ENCODE assay signal across 9 cellular contexts in genomic region chr1:211648980-211649934, GRCh38. TPM values are rescaled to one million over a fixed set of nuclear protein-coding genes. Genes with fewer than 3 reads are reported as not detected.
DNase-seq lines count a peak whose midpoint lies in the region; ATAC-seq and TF ChIP-seq lines count a peak whose summit lies in the region.
"Had no signal": no experiment of that assay in that cellular context is flagged by ENCODE, and none has a peak within 500 bp of the region (broad histone marks: within the 10 kb centered on the region; RNA-seq: fewer than 3 reads in every experiment).

No MANE protein-coding gene starts in this region.

- WGBS in aorta, 2 donors, result 55 to 62% methylated on average over 9 of the region's 9 CpGs

- no peaks in the 10 kb centered on the region for H3K36me3 ChIP-seq in aorta (ENCODE audit: control insufficient read depth in 1 of 2, insufficient read depth in 2 of 2, low read length in 1 of 2)

- DNase-seq in Ammon's horn (ENCODE audit: low spot score), result peak; percentile 23
- peak; percentile 63 for DNase-seq in glomerular visceral epithelial cell (ENCODE audit: extremely low spot score)
- DNase-seq in aorta, result peak in 1 of 2 donors; percentile 85
- DNase-seq in NCI-H345 (lab: John Stamatoyannopoulos, UW), result no peak
- DNase-seq in SHP77 (lab: John Stamatoyannopoulos, UW), result no peak
- no peak for DNase-seq in stimulated activated CD4-positive, alpha-beta T cell treated with anti-CD3 and anti-CD28 coated beads, Interleukin-1b, Interleukin-23, amount 100 ng/mL, for 48 hours

- no peaks in the 10 kb centered on the region for H3K27me3 ChIP-seq in aorta (ENCODE audit: control insufficient read depth in 1 of 2, insufficient read depth in 2 of 2, low read length in 1 of 2)

- ATAC-seq in GM19351 (IDR thresholded peaks at IDR 0.05; ENCODE audit: unreplicated experiment) (peak; percentile 87), SK-N-SH treated with all-trans-retinoic acid at 6 μM for 48 hours (peak; percentile 96), aorta (ENCODE audit: low FRiP score) (peak; percentile 62)

- no peaks in the 10 kb centered on the region for H3K4me1 ChIP-seq in aorta (ENCODE audit: control insufficient read depth in 1 of 2, insufficient read depth in 2 of 2, low read length in 2 of 2)
- H3K4me1 ChIP-seq: parathyroid adenoma had no signal

- no peaks in the 10 kb centered on the region for H3K9me3 ChIP-seq in aorta (ENCODE audit: control insufficient read depth, low read length)

- no peak overlapping the region for H3K4me3 ChIP-seq in aorta (ENCODE audit: low read length in 2 of 2)

- H3K27ac ChIP-seq in aorta (ENCODE audit: low read depth in 1 of 2, low read length in 2 of 2), result no peak overlapping the region
- H3K27ac ChIP-seq: parathyroid adenoma had no signal

- intact Hi-C loops in aorta (cut with DNase I), result loop anchor here in 1 of 2 donors (5.0 kb wide), 1 partner anchor 322 kb away; the partner anchor contains the start of gene TRAF5

TF ChIP-seq in SK-N-SH treated with all-trans-retinoic acid at 6 μM for 48 hours, 23 proteins besides CTCF, POLR2A, EP300 and RAD21:
- TF ChIP-seq BACH2 (CRISPR knock-in tag; IDR thresholded peaks at IDR 0.05; ENCODE audit: borderline replicate concordance) (no peak), OSR1 (CRISPR knock-in tag; IDR thresholded peaks at IDR 0.05) (no peak), TCF4 (CRISPR knock-in tag; IDR thresholded peaks at IDR 0.05; ENCODE audit: borderline replicate concordance) (no peak)
TF ChIP-seq in SK-N-SH treated with all-trans-retinoic acid at 6 μM for 48 hours: peak in this region for 0.

RNA-seq across cellular contexts. Expression of gene NEK2, which starts 26.2 kb away (rescaled TPM):
- 1 to 10 TPM in 1 of 2 donors, not detected in 1; 1.0 TPM for total RNA-seq in aorta
- polyA plus RNA-seq in aorta, result 1 to 10 TPM in 1 of 2 donors, not detected in 1; 1.5 TPM

Comparison
In these comparisons a context has a peak if more than half of its experiments do, and no peak if none do; other contexts are left out.
1. DNase-seq: peak in Ammon's horn (single experiment) and glomerular visceral epithelial cell (single experiment); none in NCI-H345 (single experiment), SHP77 (0 of 2) and stimulated activated CD4-positive, alpha-beta T cell treated with anti-CD3 and anti-CD28 coated beads, Interleukin-1b, Interleukin-23, amount 100 ng/mL, for 48 hours (single experiment).
2. Peak in every context shown above with its lines, with median percentiles within 50 percentile points of each other: ATAC-seq.